8 cellular contexts compared by ENCODE assay signal in genomic region chr2:3423492-3424170, GRCh38. TPM values are rescaled to one million over a fixed set of nuclear protein-coding genes. Genes with fewer than 3 reads are reported as not detected.
DNase-seq lines count a peak whose midpoint lies in the region; ATAC-seq and TF ChIP-seq lines count a peak whose summit lies in the region.

No MANE protein-coding gene starts in this region.

- no peak overlapping the region for H3K27ac Mint-ChIP-seq in MCF 10A (ENCODE audit: low read depth, unreplicated experiment)

- POLR2A ChIA-PET in AG04450 (lab: Yijun Ruan, JAX), result interaction anchor here (0.6 kb wide), 1 partner anchor 11 kb away, joined by 3 read pairs; no protein-coding TSS in a partner anchor
- POLR2A ChIA-PET in MCF 10A (lab: Yijun Ruan, JAX), result interaction anchor here (0.8 kb wide), 2 partner anchors 39 to 47 kb away, joined by 3 read pairs; no protein-coding TSS in a partner anchor

- no peaks in the 10 kb centered on the region for H3K27me3 Mint-ChIP-seq in MCF 10A (ENCODE audit: insufficient read depth, unreplicated experiment)

- H3K4me1 Mint-ChIP-seq in MCF 10A (ENCODE audit: insufficient read depth, unreplicated experiment), result peaks cover 6% of the 10 kb centered on the region

- no peak overlapping the region for H3K27ac ChIP-seq in AG04450 (ENCODE audit: low read depth, low read length)

- no TSS peak for BruUV-seq in MCF 10A (replicated peaks; lab: Mats Ljungman, UMichigan)

- no peaks in the 10 kb centered on the region for H3K9me3 ChIP-seq in AG04450 (ENCODE audit: control insufficient read depth, insufficient read depth, low read length)

- no peaks in the 10 kb centered on the region for H3K9me3 Mint-ChIP-seq in MCF 10A (ENCODE audit: unreplicated experiment)

- DNase-seq in AG04450 (ENCODE audit: low read depth, low spot score) (no peak), MV-4-11 (lab: John Stamatoyannopoulos, UW) (peak; percentile 43), MCF 10A (ENCODE audit: unreplicated experiment) (peak; percentile 64), kidney epithelial cell (ENCODE audit: low read depth) (no peak)
- peak; percentile 18 to 68 (median 46) for DNase-seq in stimulated activated CD4-positive, alpha-beta T cell treated with anti-CD3 and anti-CD28 coated beads, TNF-alpha, amount 100 ng/mL, for 1 hour (ENCODE audit: low read depth in 3 of 3, low spot score in 1 of 3)

- H3K27me3 ChIP-seq in AG04450 (ENCODE audit: control insufficient read depth, insufficient read depth, low read length) (no peaks in the 10 kb centered on the region), kidney epithelial cell (ENCODE audit: control insufficient read depth, insufficient read depth, low read length) (no peaks in the 10 kb centered on the region)

- intact Hi-C loops in MCF 10A (cut with micrococcal nuclease), result loop anchor here (1.0 to 5.0 kb wide), 2 partner anchors 39 to 229 kb away; no protein-coding TSS in a partner anchor

- peaks cover 61% of the 10 kb centered on the region for H3K36me3 Mint-ChIP-seq in MCF 10A (ENCODE audit: insufficient read depth, unreplicated experiment)

- H3K4me3 Mint-ChIP-seq in MCF 10A (ENCODE audit: unreplicated experiment), result no peak overlapping the region

- TF ChIP-seq CTCF in AG04450 (IDR thresholded peaks at IDR 0.05; ENCODE audit: low read depth, low read length), result peak; percentile 98
- TF ChIP-seq CTCF in WI38 (IDR thresholded peaks at IDR 0.05; ENCODE audit: low read depth, low read length), result peak; percentile 98
- peak; percentile 91 for TF ChIP-seq CTCF in MCF 10A (IDR thresholded peaks at IDR 0.05; ENCODE audit: unreplicated experiment)
- TF ChIP-seq CTCF in kidney epithelial cell (IDR thresholded peaks at IDR 0.05; ENCODE audit: insufficient read depth, low read length, poor library complexity, severe bottlenecking), result peak; percentile 98

- H3K4me3 ChIP-seq in AG04450 (ENCODE audit: low read depth, low read length) (no peak overlapping the region), WI38 (ENCODE audit: low read depth, low read length) (no peak overlapping the region), kidney epithelial cell (ENCODE audit: low read depth, low read length) (no peak overlapping the region)

- no peaks in the 10 kb centered on the region for H3K36me3 ChIP-seq in kidney epithelial cell (ENCODE audit: control insufficient read depth, insufficient read depth, low read length)

- ATAC-seq in GM18508 (IDR thresholded peaks at IDR 0.05; ENCODE audit: insufficient read depth, unreplicated experiment) (peak; percentile 50), HG03457 (IDR thresholded peaks at IDR 0.05; ENCODE audit: unreplicated experiment) (no peak)

- CTCF ChIA-PET in AG04450 (lab: Charles Lee), result interaction anchor here (0.6 to 4.0 kb wide), 47 partner anchors 10 to 285 kb away, joined by 3 to 66 read pairs (median 5); partner anchors contain the start of genes EIPR1, RPS7 and TRAPPC12
- CTCF ChIA-PET in MCF 10A (lab: Yijun Ruan, JAX), result interaction anchor here (0.6 to 5.4 kb wide), 39 partner anchors 10 to 1193 kb away, joined by 3 to 54 read pairs (median 5); partner anchors contain the start of gene TRAPPC12

RNA-seq across cellular contexts. Expression of gene TRAPPC12, which starts 44.1 kb away (rescaled TPM):
- polyA plus RNA-seq in AG04450 (2011; rRNA removed), result 41.7 and 56.0 TPM in 2 replicates
- 70.8 and 94.8 TPM in 2 replicates for polyA minus RNA-seq in AG04450 (2011; rRNA and poly(A)+ RNA removed)
- total RNA-seq in MCF 10A (2022), result 84.4 and 102 TPM in 2 replicates
- total RNA-seq in kidney epithelial cell, result 47.7 and 67.0 TPM in 2 replicates

RNA-seq across cellular contexts. Expression of gene EIPR1, which starts 46.0 kb away (rescaled TPM):
- polyA plus RNA-seq in AG04450 (2011; rRNA removed), result 33.2 and 39.3 TPM in 2 replicates
- 22.2 and 27.7 TPM in 2 replicates for polyA minus RNA-seq in AG04450 (2011; rRNA and poly(A)+ RNA removed)
- total RNA-seq in MCF 10A (2022) (42.9 and 49.0 TPM in 2 replicates), kidney epithelial cell (62.2 and 67.2 TPM in 2 replicates)

Comparison
In these comparisons a context has a peak if more than half of its experiments do, and no peak if none do; other contexts are left out.
1. DNase-seq: peak in MV-4-11 (single experiment), MCF 10A (single experiment) and stimulated activated CD4-positive, alpha-beta T cell treated with anti-CD3 and anti-CD28 coated beads, TNF-alpha, amount 100 ng/mL, for 1 hour (3 of 3); none in AG04450 (single experiment) and kidney epithelial cell (single experiment).
2. Peak in every context shown above with its lines, with median percentiles within 50 percentile points of each other: CTCF ChIP-seq.